20 cellular contexts compared by ENCODE assay signal in genomic region chr3:67876261-67876660, GRCh38.
A peak's percentile ranks its signal among the peaks of the same experiment; 100 is the strongest.
DNase-seq lines count a peak whose midpoint lies in the region; ATAC-seq, FAIRE-seq and TF ChIP-seq lines count a peak whose summit lies in the region.
"Had no signal": no experiment of that assay in that cellular context is flagged by ENCODE, and none has a peak within 500 bp of the region (broad histone marks: within the 10 kb centered on the region; RNA-seq: fewer than 3 reads in every experiment).

No MANE protein-coding gene starts in this region.

- H3K27ac Mint-ChIP-seq in chondrocyte (ENCODE audit: unreplicated experiment) = no peak overlapping the region
- H3K27ac Mint-ChIP-seq: CD4-positive, alpha-beta memory T cell had no signal

- DNase-seq in A549 (ENCODE audit: low read depth in 1 of 2, low spot score in 1 of 2) = peak in 1 of 2 experiments; percentile 22
- DNase-seq in LHCN-M2 (ENCODE audit: low read depth) = peak; percentile 57
- DNase-seq in right lobe of liver = peak; percentile 74 to 79 (median 79)
- no peak for DNase-seq in chondrocyte (ENCODE audit: low spot score)
- no peak for DNase-seq in stimulated activated CD4-positive, alpha-beta T cell treated with anti-CD3 and anti-CD28 coated beads, Interleukin-1b, Interleukin-23, amount 100 ng/mL, for 48 hours
- DNase-seq in upper lobe of right lung = no peak
- DNase-seq: CD4-positive, alpha-beta memory T cell; DMS53; GOT3; KG1; NCI-H1105; NCI-H2081 treated with DMSO at 0.1 percent for 48 hours; NK-92 treated with Interleukin-12 subunit alpha and Interleukin-12 subunit beta, amount 100 ng/mL, for 24 hours; Right ventricle myocardium superior had no signal

- 27% methylated on average over 2 of the region's 2 CpGs for WGBS in A549 (ENCODE audit: missing lambda C conversion rate)
- WGBS in right lobe of liver (ENCODE audit: insufficient coverage, low coverage, low lambda C conversion rate, missing lambda C conversion rate) = 27% methylated on average over 2 of the region's 2 CpGs

- H3K9me3 ChIP-seq in A549 = no peaks in the 10 kb centered on the region
- no peaks in the 10 kb centered on the region for H3K9me3 ChIP-seq in right lobe of liver
- H3K9me3 ChIP-seq in upper lobe of right lung = no peaks in the 10 kb centered on the region
- H3K9me3 ChIP-seq: BLaER1 had no signal

- no peaks in the 10 kb centered on the region for H3K36me3 Mint-ChIP-seq in chondrocyte (ENCODE audit: low read depth)
- H3K36me3 Mint-ChIP-seq: CD4-positive, alpha-beta memory T cell had no signal

- intact Hi-C loops in right lobe of liver (cut with DNase I) = no loop called here
- intact Hi-C loops in upper lobe of right lung (cut with DNase I) = no loop called here

- CTCF ChIA-PET in A549 (lab: Yijun Ruan, JAX) = no interaction called here

- FAIRE-seq in A549 (lab: Jason Lieb, UNC) (no peak), endometrium (lab: Jason Lieb, UNC) (peak; percentile 57)
- FAIRE-seq: A204.1, GM12892, GM18507 had no signal

- no peak overlapping the region for H3K4me3 Mint-ChIP-seq in chondrocyte (ENCODE audit: unreplicated experiment)
- H3K4me3 Mint-ChIP-seq: CD4-positive, alpha-beta memory T cell had no signal

- no peaks in the 10 kb centered on the region for H3K9me3 Mint-ChIP-seq in chondrocyte (ENCODE audit: low read depth)

- H3K4me3 ChIP-seq in A549 (no peak overlapping the region), right lobe of liver (no peak overlapping the region), upper lobe of right lung (no peak overlapping the region)
- H3K4me3 ChIP-seq: BLaER1 had no signal

- POLR2A ChIA-PET in A549 (lab: Yijun Ruan, JAX) = no interaction called here

- H3K27me3 ChIP-seq in right lobe of liver = no peaks in the 10 kb centered on the region
- H3K27me3 ChIP-seq in upper lobe of right lung = no peaks in the 10 kb centered on the region
- H3K27me3 ChIP-seq: BLaER1 had no signal

- TF ChIP-seq POLR2A in A549 (IDR thresholded peaks at IDR 0.05; ENCODE audit: low read length) (no peak), right lobe of liver (IDR thresholded peaks at IDR 0.05) (no peak)

- no peaks in the 10 kb centered on the region for H3K4me1 Mint-ChIP-seq in chondrocyte (ENCODE audit: low read depth)
- H3K4me1 Mint-ChIP-seq: CD4-positive, alpha-beta memory T cell had no signal

- H3K4me2 ChIP-seq in A549 = peak overlapping the region; percentile 41
- H3K4me2 ChIP-seq: BLaER1 had no signal

- H3K36me3 ChIP-seq in right lobe of liver = no peaks in the 10 kb centered on the region
- H3K36me3 ChIP-seq in upper lobe of right lung = no peaks in the 10 kb centered on the region
- H3K36me3 ChIP-seq: BLaER1 had no signal

- peaks cover 19% of the 10 kb centered on the region for H3K4me1 ChIP-seq in A549
- H3K4me1 ChIP-seq in right lobe of liver = peaks cover 0 to 29% (median 6%) of the 10 kb centered on the region in 4 donors
- H3K4me1 ChIP-seq in upper lobe of right lung = no peaks in the 10 kb centered on the region
- H3K4me1 ChIP-seq: BLaER1 had no signal

- no peak for TF ChIP-seq EP300 in A549 (IDR thresholded peaks at IDR 0.05)

- H3K27ac ChIP-seq in A549 = peak overlapping the region; percentile 39 to 42; a peak in 3 of 6 replicates
- H3K27ac ChIP-seq in right lobe of liver = peak overlapping the region; percentile 22 to 61 (median 44)
- H3K27ac ChIP-seq in upper lobe of right lung = no peak overlapping the region
- H3K27ac ChIP-seq: BLaER1 had no signal

- TF ChIP-seq CTCF in A549 (IDR thresholded peaks at IDR 0.05) (no peak), right lobe of liver (IDR thresholded peaks at IDR 0.05) (no peak), chondrocyte (IDR thresholded peaks at IDR 0.05) (no peak), upper lobe of right lung (IDR thresholded peaks at IDR 0.05) (no peak)

- TF ChIP-seq RAD21 in A549 (conservative IDR thresholded peaks at IDR 0.05 in 1 of 2, IDR thresholded peaks at IDR 0.05 in 1 of 2) = no peak

- H3K27me3 Mint-ChIP-seq in chondrocyte (ENCODE audit: low read depth) = peaks cover 13% of the 10 kb centered on the region

- ATAC-seq in A549 (peak in 1 of 2 experiments; percentile 73; a peak in 3 of 6 replicates), right lobe of liver (peak; percentile 78 to 92 (median 85)), HG03354 (IDR thresholded peaks at IDR 0.05; ENCODE audit: poor library complexity, severe bottlenecking, unreplicated experiment) (no peak), upper lobe of right lung (no peak)

TF ChIP-seq in A549, 52 proteins besides CTCF, POLR2A, EP300 and RAD21:
- TF ChIP-seq CEBPB (IDR thresholded peaks at IDR 0.05) = no peak
- TF ChIP-seq MYC (IDR thresholded peaks at IDR 0.05; ENCODE audit: borderline replicate concordance, low read length) = no peak
- no peak for TF ChIP-seq JUN (IDR thresholded peaks at IDR 0.05)
- TF ChIP-seq E2F6 (IDR thresholded peaks at IDR 0.05; ENCODE audit: borderline replicate concordance, low read depth) = no peak
- no peak for TF ChIP-seq JUNB (IDR thresholded peaks at IDR 0.05)
- TF ChIP-seq EHF (CRISPR knock-in tag; IDR thresholded peaks at IDR 0.05) = no peak
- no peak for TF ChIP-seq CHD4 (IDR thresholded peaks at IDR 0.05; ENCODE audit: borderline replicate concordance)
- no peak for TF ChIP-seq PHF8 (IDR thresholded peaks at IDR 0.05; ENCODE audit: borderline replicate concordance, low read depth)
- no peak for TF ChIP-seq ZNF302 (CRISPR knock-in tag; IDR thresholded peaks at IDR 0.05)
- no peak for TF ChIP-seq POLR2AphosphoS2 (conservative IDR thresholded peaks at IDR 0.05; ENCODE audit: low read length)
- TF ChIP-seq KDM1A (IDR thresholded peaks at IDR 0.05; ENCODE audit: low read depth) = no peak
- no peak for TF ChIP-seq MAFK (IDR thresholded peaks at IDR 0.05; ENCODE audit: partially characterized antibody)
- no peak for TF ChIP-seq NR3C1 (IDR thresholded peaks at IDR 0.05)
- TF ChIP-seq ESRRA (IDR thresholded peaks at IDR 0.05; ENCODE audit: borderline replicate concordance, low read length) = no peak

Comparison
In these comparisons a context has a peak if more than half of its experiments do, and no peak if none do; other contexts are left out.
1. ATAC-seq: peak in right lobe of liver (4 of 4); none in HG03354 (single experiment) and upper lobe of right lung (single experiment).
2. DNase-seq: peak in LHCN-M2 (single experiment) and right lobe of liver (3 of 3); none in chondrocyte (single experiment), stimulated activated CD4-positive, alpha-beta T cell treated with anti-CD3 and anti-CD28 coated beads, Interleukin-1b, Interleukin-23, amount 100 ng/mL, for 48 hours (single experiment) and upper lobe of right lung (single experiment).